Comparison of ENCODE assay signal across 30 cellular contexts in the genomic region with DNA sequence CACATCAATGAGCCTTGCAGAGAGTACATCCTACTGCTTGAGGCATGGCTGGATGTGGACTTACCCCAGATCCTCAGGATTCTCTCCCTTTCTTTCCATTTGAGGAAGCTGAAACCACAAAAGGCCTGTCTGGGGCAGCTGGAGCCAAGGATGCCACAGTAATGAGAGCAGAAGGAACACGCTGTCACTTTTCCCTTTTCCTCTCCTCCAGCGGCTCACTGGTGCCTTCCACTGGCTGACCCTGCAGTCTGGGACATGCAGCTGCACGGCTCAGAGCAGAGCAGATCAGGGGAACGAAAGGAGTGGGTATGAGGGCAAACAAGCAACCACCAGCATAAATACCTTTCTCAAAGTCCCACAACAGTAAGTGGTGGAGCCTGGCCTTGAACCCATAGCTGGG.
A peak's percentile ranks its signal among the peaks of the same experiment; 100 is the strongest.
DNase-seq lines count a peak whose midpoint lies in the region; ATAC-seq, FAIRE-seq and TF ChIP-seq lines count a peak whose summit lies in the region.
"Had no signal": no experiment of that assay in that cellular context is flagged by ENCODE, and none has a peak within 500 bp of the region (broad histone marks: within the 10 kb centered on the region; RNA-seq: fewer than 3 reads in every experiment).

No MANE protein-coding gene starts in this region.

- no peak overlapping the region for H3K27ac Mint-ChIP-seq in GM23338
- H3K27ac Mint-ChIP-seq in astrocyte (ENCODE audit: unreplicated experiment): peak overlapping the region; percentile 80
- H3K27ac Mint-ChIP-seq: activated B cell treated with CpG ODN at 0.5 μM for 24 hours; activated CD4-positive, alpha-beta T cell treated with anti-CD3 and anti-CD28 coated beads, Interleukin-2, amount 10 ng/mL, durations not matched to agents 7 days and 5 days; activated naive CD8-positive, alpha-beta T cell; CD8-positive, alpha-beta T cell; mesothelial cell of epicardium; naive thymus-derived CD4-positive, alpha-beta T cell; type B pancreatic cell had no signal

- no peaks in the 10 kb centered on the region for H3F3A ChIP-seq in GM23338 (replicated peaks; ENCODE audit: low read depth)

- H3K27me3 Mint-ChIP-seq in GM23338 (ENCODE audit: insufficient read depth, low read depth, poor library complexity): no peaks in the 10 kb centered on the region
- no peaks in the 10 kb centered on the region for H3K27me3 Mint-ChIP-seq in astrocyte (ENCODE audit: low read depth, unreplicated experiment)

- FAIRE-seq in astrocyte (lab: Jason Lieb, UNC): no peak
- FAIRE-seq: colon, GM12878, keratinocyte had no signal

- TF ChIP-seq CTCF in GM23338 (conservative IDR thresholded peaks at IDR 0.05; ENCODE audit: low read depth in 2 of 2) (peak in 1 of 2 experiments; percentile 49; a peak in 2 of 4 replicates), astrocyte (IDR thresholded peaks at IDR 0.05; ENCODE audit: insufficient read depth, low read depth, low read length) (no peak), GM13976 (IDR thresholded peaks at IDR 0.05; ENCODE audit: borderline replicate concordance, control extremely low read depth, extremely low read depth, insufficient read depth, missing control alignments) (no peak)

- H3K9me2 ChIP-seq in GM23338 (ENCODE audit: insufficient read depth): 0 out of 2 replicates have a peak, but pooled peaks cover 9% of the 10 kb centered on the region

- H3K9me3 Mint-ChIP-seq in GM23338 (peaks cover 11% of the 10 kb centered on the region; the same call in 2 of the 3 replicates), astrocyte (ENCODE audit: unreplicated experiment) (peaks cover 3% of the 10 kb centered on the region)
- H3K9me3 Mint-ChIP-seq: activated B cell treated with CpG ODN at 0.5 μM for 24 hours; activated CD4-positive, alpha-beta T cell treated with anti-CD3 and anti-CD28 coated beads, Interleukin-2, amount 10 ng/mL, durations not matched to agents 7 days and 5 days; CD8-positive, alpha-beta T cell; mesothelial cell of epicardium; type B pancreatic cell had no signal

- H3K4me3 Mint-ChIP-seq in GM23338 (no peak overlapping the region), astrocyte (ENCODE audit: unreplicated experiment) (no peak overlapping the region)
- H3K4me3 Mint-ChIP-seq: activated B cell treated with CpG ODN at 0.5 μM for 24 hours; activated CD4-positive, alpha-beta T cell treated with anti-CD3 and anti-CD28 coated beads, Interleukin-2, amount 10 ng/mL, durations not matched to agents 7 days and 5 days; activated naive CD8-positive, alpha-beta T cell; CD8-positive, alpha-beta T cell; mesothelial cell of epicardium; naive thymus-derived CD4-positive, alpha-beta T cell; stimulated activated naive B cell treated with anti-CD40 and anti-IgM and Interleukin-4, amounts not matched to agents 10 μg/mL and 1 μg/mL and 100 μg/mL, for 72 hours; type B pancreatic cell had no signal

- DNase-seq in GM23338 (ENCODE audit: low spot score) (no peak), astrocyte (ENCODE audit: low read depth) (no peak), islet precursor cell (peak; percentile 92), sciatic nerve (ENCODE audit: low spot score) (no peak), GM13976 (ENCODE audit: low spot score) (no peak)
- DNase-seq in activated effector memory CD4-positive, alpha-beta T cell treated with anti-CD3 and anti-CD28 coated beads, Interleukin-2, amount 50 U/mL, for 16 hours: no peak
- DNase-seq: activated B cell treated with CpG ODN at 0.5 μM for 24 hours; activated CD4-positive, alpha-beta T cell treated with anti-CD3 and anti-CD28 coated beads, Interleukin-2, amount 10 ng/mL, durations not matched to agents 7 days and 5 days; anterior cingulate cortex; BE2C; CD8-positive, alpha-beta T cell; effector CD4-positive, alpha-beta T cell; naive thymus-derived CD4-positive, alpha-beta T cell; NCI-H1092; NCI-H1694 treated with DMSO at 0.1 percent for 48 hours; NCI-H82; nucleus accumbens; SIG-M5; stimulated activated naive B cell treated with anti-CD40 and anti-IgM and Interleukin-4, amounts not matched to agents 10 μg/mL and 1 μg/mL and 100 μg/mL, for 72 hours; substantia nigra had no signal

- H3K4me2 ChIP-seq in GM23338 (no peak overlapping the region), astrocyte (ENCODE audit: low read length) (no peak overlapping the region)

- no peak overlapping the region for H3K9ac ChIP-seq in astrocyte (ENCODE audit: low read length)

- H3K4me3 ChIP-seq in GM23338 (no peak overlapping the region), astrocyte (ENCODE audit: insufficient read depth, low read depth, low read length) (no peak overlapping the region)
- H3K4me3 ChIP-seq: cardiac muscle cell, GM12878, prostate gland had no signal

- intact Hi-C loops in sciatic nerve (cut with DNase I): no loop called here

- peak; percentile 66 for ATAC-seq in GM23338
- ATAC-seq in sciatic nerve: peak; percentile 24
- no peak for ATAC-seq in GM18907 (IDR thresholded peaks at IDR 0.05; ENCODE audit: unreplicated experiment)
- ATAC-seq: CD8-positive, alpha-beta T cell; GM12878; naive thymus-derived CD4-positive, alpha-beta T cell; stimulated activated naive B cell treated with anti-CD40 and anti-IgM and Interleukin-4, amounts not matched to agents 10 μg/mL and 1 μg/mL and 100 μg/mL, for 72 hours had no signal

- no peaks in the 10 kb centered on the region for H4K20me1 ChIP-seq in GM23338 (replicated peaks; ENCODE audit: insufficient read depth)
- no peaks in the 10 kb centered on the region for H4K20me1 ChIP-seq in astrocyte (ENCODE audit: insufficient read depth, low read length)

- no peak overlapping the region for H2AFZ ChIP-seq in GM23338
- H2AFZ ChIP-seq in astrocyte (ENCODE audit: low read depth, low read length): no peak overlapping the region

- H3K27ac ChIP-seq in GM23338 (ENCODE audit: low read depth) (no peak overlapping the region), astrocyte (ENCODE audit: low read depth, low read length) (no peak overlapping the region)
- H3K27ac ChIP-seq: cardiac muscle cell, epithelial cell of prostate, prostate gland had no signal

- H3K27me3 ChIP-seq in GM23338 (ENCODE audit: insufficient read depth): no peaks in the 10 kb centered on the region
- H3K27me3 ChIP-seq in astrocyte (ENCODE audit: insufficient read depth, low read length): no peaks in the 10 kb centered on the region
- H3K27me3 ChIP-seq: cardiac muscle cell had no signal

- H3K79me2 ChIP-seq in GM23338 (replicated peaks; ENCODE audit: insufficient read depth) (no peaks in the 10 kb centered on the region), astrocyte (ENCODE audit: insufficient read depth, low read length) (no peaks in the 10 kb centered on the region)

- in situ Hi-C loops in GM13976 (cut with MboI; ENCODE audit: low sequenced_read_pairs, unreplicated experiment): no loop called here

- no peaks in the 10 kb centered on the region for H3K9me3 ChIP-seq in astrocyte (ENCODE audit: insufficient read depth, low read depth, low read length)
- H3K9me3 ChIP-seq: BE2C, prostate gland had no signal

- H3K4me1 ChIP-seq in GM23338 (ENCODE audit: insufficient read depth): no peaks in the 10 kb centered on the region
- no peaks in the 10 kb centered on the region for H3K4me1 ChIP-seq in astrocyte (ENCODE audit: insufficient read depth, low read length)
- H3K4me1 ChIP-seq: BE2C, prostate gland had no signal

- H3K36me3 ChIP-seq in GM23338 (ENCODE audit: insufficient read depth): no peaks in the 10 kb centered on the region
- no peaks in the 10 kb centered on the region for H3K36me3 ChIP-seq in astrocyte (ENCODE audit: insufficient read depth, low read length)
- H3K36me3 ChIP-seq: BE2C, cardiac muscle cell, prostate gland had no signal

- no peaks in the 10 kb centered on the region for H3K4me1 Mint-ChIP-seq in GM23338
- peaks cover 23% of the 10 kb centered on the region for H3K4me1 Mint-ChIP-seq in astrocyte (ENCODE audit: low read depth, unreplicated experiment)
- H3K4me1 Mint-ChIP-seq: activated B cell treated with CpG ODN at 0.5 μM for 24 hours; activated CD4-positive, alpha-beta T cell treated with anti-CD3 and anti-CD28 coated beads, Interleukin-2, amount 10 ng/mL, durations not matched to agents 7 days and 5 days; mesothelial cell of epicardium; stimulated activated naive B cell treated with anti-CD40 and anti-IgM and Interleukin-4, amounts not matched to agents 10 μg/mL and 1 μg/mL and 100 μg/mL, for 72 hours had no signal

- H3K36me3 Mint-ChIP-seq in GM23338 (ENCODE audit: low read depth): peaks cover 6% of the 10 kb centered on the region; the same call in 2 of the 3 replicates
- no peaks in the 10 kb centered on the region for H3K36me3 Mint-ChIP-seq in astrocyte (ENCODE audit: low read depth, unreplicated experiment)
- H3K36me3 Mint-ChIP-seq: CD8-positive, alpha-beta T cell; mesothelial cell of epicardium; naive thymus-derived CD4-positive, alpha-beta T cell; stimulated activated naive B cell treated with anti-CD40 and anti-IgM and Interleukin-4, amounts not matched to agents 10 μg/mL and 1 μg/mL and 100 μg/mL, for 72 hours; type B pancreatic cell had no signal

TF ChIP-seq in GM23338, 12 proteins besides CTCF, POLR2A, EP300 and RAD21:
- TF ChIP-seq POLR2AphosphoS5 (IDR thresholded peaks at IDR 0.05; ENCODE audit: low read depth): no peak
